14 cellular contexts compared by ENCODE assay signal in genomic region chr6:158548418-158549161, GRCh38. TPM values are rescaled to one million over a fixed set of nuclear protein-coding genes. Genes with fewer than 3 reads are reported as not detected.
A peak's percentile ranks its signal among the peaks of the same experiment; 100 is the strongest.
DNase-seq lines count a peak whose midpoint lies in the region; FAIRE-seq and TF ChIP-seq lines count a peak whose summit lies in the region.
"Had no signal": no experiment of that assay in that cellular context is flagged by ENCODE, and none has a peak within 500 bp of the region (broad histone marks: within the 10 kb centered on the region; RNA-seq: fewer than 3 reads in every experiment).

No MANE protein-coding gene starts in this region.

- no peak overlapping the region for H3K27ac Mint-ChIP-seq in astrocyte (ENCODE audit: unreplicated experiment)
- H3K27ac Mint-ChIP-seq: dendritic cell treated with granulocyte-macrophage colony-stimulating factor and Interleukin-4, amounts not matched to agents 40 ng/mL and 50 ng/mL, for 4 days; T-cell had no signal

- no peaks in the 10 kb centered on the region for H3K36me3 ChIP-seq in HUES64 (ENCODE audit: insufficient read depth, low read length)
- H3K36me3 ChIP-seq in astrocyte (ENCODE audit: insufficient read depth, low read length), result no peaks in the 10 kb centered on the region
- H3K36me3 ChIP-seq in effector memory CD4-positive, alpha-beta T cell (ENCODE audit: control insufficient read depth, insufficient read depth, low read length), result no peaks in the 10 kb centered on the region
- H3K36me3 ChIP-seq: sigmoid colon, thoracic aorta had no signal

- H3K4me1 ChIP-seq in HUES64 (ENCODE audit: insufficient read depth, low read length) (no peaks in the 10 kb centered on the region; the same call in 1 of the 2 replicates), astrocyte (ENCODE audit: insufficient read depth, low read length) (no peaks in the 10 kb centered on the region)
- H3K4me1 ChIP-seq in effector memory CD4-positive, alpha-beta T cell (ENCODE audit: control insufficient read depth, insufficient read depth, low read length, poor library complexity, severe bottlenecking), result no peaks in the 10 kb centered on the region
- H3K4me1 ChIP-seq: sigmoid colon had no signal

- H3K36me3 Mint-ChIP-seq in astrocyte (ENCODE audit: low read depth, unreplicated experiment), result peaks cover 4% of the 10 kb centered on the region

- intact Hi-C loops in posterior vena cava (cut with DNase I), result no loop called here

- TF ChIP-seq CTCF in astrocyte (IDR thresholded peaks at IDR 0.05; ENCODE audit: insufficient read depth, low read depth, low read length), result no peak

- H3K27me3 ChIP-seq in HUES64 (ENCODE audit: insufficient read depth, low read length) (no peaks in the 10 kb centered on the region), astrocyte (ENCODE audit: insufficient read depth, low read length) (no peaks in the 10 kb centered on the region)
- no peaks in the 10 kb centered on the region for H3K27me3 ChIP-seq in effector memory CD4-positive, alpha-beta T cell (replicated peaks; ENCODE audit: control insufficient read depth, insufficient read depth, low read length, poor library complexity, severe bottlenecking)
- H3K27me3 ChIP-seq: sigmoid colon had no signal

- FAIRE-seq in astrocyte (lab: Jason Lieb, UNC), result no peak

- H2AFZ ChIP-seq in astrocyte (ENCODE audit: low read depth, low read length), result peak overlapping the region; percentile 50

- H3K4me3 Mint-ChIP-seq in astrocyte (ENCODE audit: unreplicated experiment), result no peak overlapping the region
- H3K4me3 Mint-ChIP-seq: dendritic cell treated with granulocyte-macrophage colony-stimulating factor and Interleukin-4, amounts not matched to agents 40 ng/mL and 50 ng/mL, for 4 days; T-cell had no signal

- peak; percentile 60 for DNase-seq in NCI-H2107 (lab: John Stamatoyannopoulos, UW)
- DNase-seq in astrocyte (ENCODE audit: low read depth), result peak; percentile 31
- DNase-seq in posterior vena cava (ENCODE audit: low spot score), result peak; percentile 35
- no peak for DNase-seq in activated gamma-delta T cell (lab: John Stamatoyannopoulos, UW)
- no peak for DNase-seq in NOMO-1 (lab: John Stamatoyannopoulos, UW; ENCODE audit: unreplicated experiment in 2 of 2)
- DNase-seq in effector memory CD4-positive, alpha-beta T cell, result no peak
- DNase-seq: activated naive CD4-positive, alpha-beta T cell treated with Interleukin-2 at 50 U/mL for 16 hours; NCI-H524 treated with DMSO at 0.1 percent for 48 hours; sigmoid colon; stimulated activated CD4-positive, alpha-beta T cell treated with anti-CD3 and anti-CD28 coated beads, Interleukin-2, amount 100 ng/mL, for 48 hours; T-cell had no signal

- 88% methylated on average over 9 of the region's 9 CpGs for WGBS in HUES64

- H3K4me3 ChIP-seq in HUES64 (ENCODE audit: low read length) (no peak overlapping the region), astrocyte (ENCODE audit: insufficient read depth, low read depth, low read length) (no peak overlapping the region)
- H3K4me3 ChIP-seq in effector memory CD4-positive, alpha-beta T cell (ENCODE audit: insufficient read depth, low read depth, low read length, poor library complexity, severe bottlenecking), result no peak overlapping the region
- H3K4me3 ChIP-seq: sigmoid colon, thoracic aorta had no signal

- H3K27me3 Mint-ChIP-seq in astrocyte (ENCODE audit: low read depth, unreplicated experiment), result peaks cover 7% of the 10 kb centered on the region

- no peaks in the 10 kb centered on the region for H3K79me2 ChIP-seq in astrocyte (ENCODE audit: insufficient read depth, low read length)

- peaks cover under 1% of the 10 kb centered on the region for H3K4me1 Mint-ChIP-seq in astrocyte (ENCODE audit: low read depth, unreplicated experiment)
- H3K4me1 Mint-ChIP-seq: T-cell had no signal

- no peaks in the 10 kb centered on the region for H3K9me3 Mint-ChIP-seq in astrocyte (ENCODE audit: unreplicated experiment)
- H3K9me3 Mint-ChIP-seq: dendritic cell treated with granulocyte-macrophage colony-stimulating factor and Interleukin-4, amounts not matched to agents 40 ng/mL and 50 ng/mL, for 4 days; T-cell had no signal

- no peaks in the 10 kb centered on the region for H3K9me3 ChIP-seq in HUES64 (ENCODE audit: insufficient read depth, low read depth, low read length)
- no peaks in the 10 kb centered on the region for H3K9me3 ChIP-seq in astrocyte (ENCODE audit: insufficient read depth, low read depth, low read length)
- no peaks in the 10 kb centered on the region for H3K9me3 ChIP-seq in effector memory CD4-positive, alpha-beta T cell (ENCODE audit: control insufficient read depth, low read length)
- H3K9me3 ChIP-seq: sigmoid colon, thoracic aorta had no signal

- no peaks in the 10 kb centered on the region for H4K20me1 ChIP-seq in astrocyte (ENCODE audit: insufficient read depth, low read length)

- peak overlapping the region; percentile 33 for H3K4me2 ChIP-seq in astrocyte (ENCODE audit: low read length)

- H3K27ac ChIP-seq in HUES64 (ENCODE audit: low read depth, low read length) (peak overlapping the region; percentile 47; the same call in 1 of the 2 replicates), astrocyte (ENCODE audit: low read depth, low read length) (no peak overlapping the region)
- H3K27ac ChIP-seq in effector memory CD4-positive, alpha-beta T cell (ENCODE audit: insufficient read depth, low read length, poor library complexity, severe bottlenecking), result no peak overlapping the region
- H3K27ac ChIP-seq: sigmoid colon, thoracic aorta had no signal

- H3K9ac ChIP-seq in HUES64 (ENCODE audit: low read depth, low read length) (no peak overlapping the region), astrocyte (ENCODE audit: low read length) (no peak overlapping the region)

RNA-seq across cellular contexts. Expression of gene TMEM181, which starts 11.3 kb away (rescaled TPM):
- 11.7 TPM for polyA plus RNA-seq in HUES64 (2013, experiment 1 of 2)
- 14.6 TPM for polyA plus RNA-seq in HUES64 (2013, experiment 2 of 2)
- total RNA-seq in astrocyte, result 31.0 and 33.3 TPM in 2 replicates
- total RNA-seq in posterior vena cava, result 10 to 100 TPM; 24.1 to 30.4 TPM

Comparison
In these comparisons a context has a peak if more than half of its experiments do, and no peak if none do; other contexts are left out.
1. DNase-seq: peak in NCI-H2107 (single experiment), astrocyte (single experiment) and posterior vena cava (single experiment); none in activated gamma-delta T cell (single experiment), NOMO-1 (0 of 2) and effector memory CD4-positive, alpha-beta T cell (0 of 3).